In the genomic region with DNA sequence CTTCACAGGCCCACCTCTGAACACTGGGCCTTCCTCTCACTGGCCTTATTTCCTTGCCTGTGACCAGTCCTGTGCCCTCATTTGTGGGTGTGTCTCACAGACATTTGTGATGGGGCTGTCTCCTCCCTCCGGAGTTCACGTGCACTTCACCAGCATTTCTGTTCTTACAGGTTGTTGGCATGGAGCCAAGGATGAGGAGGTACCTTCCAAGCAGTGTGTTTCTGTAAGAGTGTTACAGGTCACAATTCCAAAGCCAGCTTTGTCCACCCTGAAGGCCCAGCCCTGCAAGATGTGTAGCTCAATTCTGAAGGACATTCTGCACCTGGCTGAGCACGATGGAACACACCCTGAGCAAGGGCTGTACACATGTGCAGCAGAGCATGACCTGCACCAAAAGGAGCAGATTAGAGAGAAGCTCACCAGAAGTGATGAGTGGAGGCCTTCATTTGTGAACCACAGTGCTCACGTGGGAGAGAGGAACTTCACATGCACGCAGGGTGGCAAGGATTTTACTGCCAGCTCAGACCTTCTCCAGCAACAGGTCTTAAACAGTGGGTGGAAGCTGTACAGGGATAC, we compare ENCODE assay signal across 15 cellular contexts.
"Had no signal": no experiment of that assay in that cellular context is flagged by ENCODE, and none has a peak within 500 bp of the region (broad histone marks: within the 10 kb centered on the region; RNA-seq: fewer than 3 reads in every experiment).

No MANE protein-coding gene starts in this region.

- H3K27ac Mint-ChIP-seq: activated B cell treated with CpG ODN at 0.5 μM for 24 hours; activated CD8-positive, alpha-beta T cell treated with anti-CD3 and anti-CD28 coated beads for 36 hours; activated naive CD4-positive, alpha-beta T cell treated with anti-CD3 and anti-CD28 coated beads for 36 hours; activated T-cell treated with anti-CD3 and anti-CD28 coated beads, Interleukin-2, amount 50 U/mL, for 24 hours; nephron progenitor cell; stimulated activated naive B cell treated with anti-CD40 and anti-IgM and Interleukin-4, amounts not matched to agents 10 μg/mL and 1 μg/mL and 100 μg/mL, for 72 hours had no signal

- H3K27ac ChIP-seq: body of pancreas, spleen had no signal

- H3K27me3 Mint-ChIP-seq: activated B cell treated with CpG ODN at 0.5 μM for 24 hours; activated CD8-positive, alpha-beta T cell treated with anti-CD3 and anti-CD28 coated beads for 36 hours; activated T-cell treated with anti-CD3 and anti-CD28 coated beads, Interleukin-2, amount 50 U/mL, for 24 hours; stimulated activated naive B cell treated with anti-CD40 and anti-IgM and Interleukin-4, amounts not matched to agents 10 μg/mL and 1 μg/mL and 100 μg/mL, for 72 hours had no signal

- DNase-seq: activated B cell treated with CpG ODN at 0.5 μM for 24 hours; activated CD4-positive, alpha-beta T cell treated with anti-CD3 and anti-CD28 coated beads for 48 hours; activated CD8-positive, alpha-beta T cell treated with anti-CD3 and anti-CD28 coated beads for 36 hours; activated naive CD4-positive, alpha-beta T cell treated with anti-CD3 and anti-CD28 coated beads for 36 hours; activated T-cell treated with anti-CD3 and anti-CD28 coated beads, Interleukin-2, amount 50 U/mL, for 24 hours; body of pancreas; cerebellar nuclear complex; cortex of kidney; left colon; nephron progenitor cell; nucleus accumbens; spleen; stimulated activated CD4-positive, alpha-beta T cell treated with anti-CD3 and anti-CD28 coated beads, Interleukin-4, amount 100 ng/mL, for 4 hours; stimulated activated naive B cell treated with anti-CD40 and anti-IgM and Interleukin-4, amounts not matched to agents 10 μg/mL and 1 μg/mL and 100 μg/mL, for 72 hours; T-helper 9 cell had no signal

- H3K4me3 Mint-ChIP-seq: activated B cell treated with CpG ODN at 0.5 μM for 24 hours; activated CD8-positive, alpha-beta T cell treated with anti-CD3 and anti-CD28 coated beads for 36 hours; activated naive CD4-positive, alpha-beta T cell treated with anti-CD3 and anti-CD28 coated beads for 36 hours; activated T-cell treated with anti-CD3 and anti-CD28 coated beads, Interleukin-2, amount 50 U/mL, for 24 hours; nephron progenitor cell; stimulated activated naive B cell treated with anti-CD40 and anti-IgM and Interleukin-4, amounts not matched to agents 10 μg/mL and 1 μg/mL and 100 μg/mL, for 72 hours had no signal

- H3K4me1 ChIP-seq: body of pancreas, spleen had no signal

- H3K4me3 ChIP-seq: body of pancreas, spleen had no signal

- H3K27me3 ChIP-seq: body of pancreas, spleen had no signal

- ATAC-seq: activated CD8-positive, alpha-beta T cell treated with anti-CD3 and anti-CD28 coated beads for 36 hours; body of pancreas; left colon; stimulated activated naive B cell treated with anti-CD40 and anti-IgM and Interleukin-4, amounts not matched to agents 10 μg/mL and 1 μg/mL and 100 μg/mL, for 72 hours had no signal
